1 cellular context compared by ENCODE assay signal in the genomic region with DNA sequence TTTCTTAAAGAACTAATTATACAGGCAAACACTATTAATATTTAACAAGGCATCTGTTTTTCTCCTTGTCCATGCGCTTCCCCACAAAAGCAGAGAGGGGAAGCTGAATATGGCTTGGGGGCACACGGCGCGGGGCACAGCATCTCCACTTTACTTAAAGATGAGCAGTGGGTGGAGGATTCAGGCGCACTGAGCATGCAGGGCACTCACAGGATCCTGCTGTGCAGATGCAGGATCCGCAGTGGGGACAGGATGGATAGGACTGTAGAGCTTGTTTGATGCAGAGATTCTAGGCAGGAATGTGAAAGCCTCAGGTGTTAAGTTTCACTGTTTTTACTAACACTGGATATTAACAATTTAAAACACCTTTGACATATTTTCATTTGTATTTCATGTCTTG.
TF ChIP-seq lines count a peak whose summit lies in the region.

No MANE protein-coding gene starts in this region.

TF ChIP-seq in H1, 55 proteins besides CTCF, POLR2A, EP300 and RAD21 (continued from another document):
- TF ChIP-seq, protein P1, sequence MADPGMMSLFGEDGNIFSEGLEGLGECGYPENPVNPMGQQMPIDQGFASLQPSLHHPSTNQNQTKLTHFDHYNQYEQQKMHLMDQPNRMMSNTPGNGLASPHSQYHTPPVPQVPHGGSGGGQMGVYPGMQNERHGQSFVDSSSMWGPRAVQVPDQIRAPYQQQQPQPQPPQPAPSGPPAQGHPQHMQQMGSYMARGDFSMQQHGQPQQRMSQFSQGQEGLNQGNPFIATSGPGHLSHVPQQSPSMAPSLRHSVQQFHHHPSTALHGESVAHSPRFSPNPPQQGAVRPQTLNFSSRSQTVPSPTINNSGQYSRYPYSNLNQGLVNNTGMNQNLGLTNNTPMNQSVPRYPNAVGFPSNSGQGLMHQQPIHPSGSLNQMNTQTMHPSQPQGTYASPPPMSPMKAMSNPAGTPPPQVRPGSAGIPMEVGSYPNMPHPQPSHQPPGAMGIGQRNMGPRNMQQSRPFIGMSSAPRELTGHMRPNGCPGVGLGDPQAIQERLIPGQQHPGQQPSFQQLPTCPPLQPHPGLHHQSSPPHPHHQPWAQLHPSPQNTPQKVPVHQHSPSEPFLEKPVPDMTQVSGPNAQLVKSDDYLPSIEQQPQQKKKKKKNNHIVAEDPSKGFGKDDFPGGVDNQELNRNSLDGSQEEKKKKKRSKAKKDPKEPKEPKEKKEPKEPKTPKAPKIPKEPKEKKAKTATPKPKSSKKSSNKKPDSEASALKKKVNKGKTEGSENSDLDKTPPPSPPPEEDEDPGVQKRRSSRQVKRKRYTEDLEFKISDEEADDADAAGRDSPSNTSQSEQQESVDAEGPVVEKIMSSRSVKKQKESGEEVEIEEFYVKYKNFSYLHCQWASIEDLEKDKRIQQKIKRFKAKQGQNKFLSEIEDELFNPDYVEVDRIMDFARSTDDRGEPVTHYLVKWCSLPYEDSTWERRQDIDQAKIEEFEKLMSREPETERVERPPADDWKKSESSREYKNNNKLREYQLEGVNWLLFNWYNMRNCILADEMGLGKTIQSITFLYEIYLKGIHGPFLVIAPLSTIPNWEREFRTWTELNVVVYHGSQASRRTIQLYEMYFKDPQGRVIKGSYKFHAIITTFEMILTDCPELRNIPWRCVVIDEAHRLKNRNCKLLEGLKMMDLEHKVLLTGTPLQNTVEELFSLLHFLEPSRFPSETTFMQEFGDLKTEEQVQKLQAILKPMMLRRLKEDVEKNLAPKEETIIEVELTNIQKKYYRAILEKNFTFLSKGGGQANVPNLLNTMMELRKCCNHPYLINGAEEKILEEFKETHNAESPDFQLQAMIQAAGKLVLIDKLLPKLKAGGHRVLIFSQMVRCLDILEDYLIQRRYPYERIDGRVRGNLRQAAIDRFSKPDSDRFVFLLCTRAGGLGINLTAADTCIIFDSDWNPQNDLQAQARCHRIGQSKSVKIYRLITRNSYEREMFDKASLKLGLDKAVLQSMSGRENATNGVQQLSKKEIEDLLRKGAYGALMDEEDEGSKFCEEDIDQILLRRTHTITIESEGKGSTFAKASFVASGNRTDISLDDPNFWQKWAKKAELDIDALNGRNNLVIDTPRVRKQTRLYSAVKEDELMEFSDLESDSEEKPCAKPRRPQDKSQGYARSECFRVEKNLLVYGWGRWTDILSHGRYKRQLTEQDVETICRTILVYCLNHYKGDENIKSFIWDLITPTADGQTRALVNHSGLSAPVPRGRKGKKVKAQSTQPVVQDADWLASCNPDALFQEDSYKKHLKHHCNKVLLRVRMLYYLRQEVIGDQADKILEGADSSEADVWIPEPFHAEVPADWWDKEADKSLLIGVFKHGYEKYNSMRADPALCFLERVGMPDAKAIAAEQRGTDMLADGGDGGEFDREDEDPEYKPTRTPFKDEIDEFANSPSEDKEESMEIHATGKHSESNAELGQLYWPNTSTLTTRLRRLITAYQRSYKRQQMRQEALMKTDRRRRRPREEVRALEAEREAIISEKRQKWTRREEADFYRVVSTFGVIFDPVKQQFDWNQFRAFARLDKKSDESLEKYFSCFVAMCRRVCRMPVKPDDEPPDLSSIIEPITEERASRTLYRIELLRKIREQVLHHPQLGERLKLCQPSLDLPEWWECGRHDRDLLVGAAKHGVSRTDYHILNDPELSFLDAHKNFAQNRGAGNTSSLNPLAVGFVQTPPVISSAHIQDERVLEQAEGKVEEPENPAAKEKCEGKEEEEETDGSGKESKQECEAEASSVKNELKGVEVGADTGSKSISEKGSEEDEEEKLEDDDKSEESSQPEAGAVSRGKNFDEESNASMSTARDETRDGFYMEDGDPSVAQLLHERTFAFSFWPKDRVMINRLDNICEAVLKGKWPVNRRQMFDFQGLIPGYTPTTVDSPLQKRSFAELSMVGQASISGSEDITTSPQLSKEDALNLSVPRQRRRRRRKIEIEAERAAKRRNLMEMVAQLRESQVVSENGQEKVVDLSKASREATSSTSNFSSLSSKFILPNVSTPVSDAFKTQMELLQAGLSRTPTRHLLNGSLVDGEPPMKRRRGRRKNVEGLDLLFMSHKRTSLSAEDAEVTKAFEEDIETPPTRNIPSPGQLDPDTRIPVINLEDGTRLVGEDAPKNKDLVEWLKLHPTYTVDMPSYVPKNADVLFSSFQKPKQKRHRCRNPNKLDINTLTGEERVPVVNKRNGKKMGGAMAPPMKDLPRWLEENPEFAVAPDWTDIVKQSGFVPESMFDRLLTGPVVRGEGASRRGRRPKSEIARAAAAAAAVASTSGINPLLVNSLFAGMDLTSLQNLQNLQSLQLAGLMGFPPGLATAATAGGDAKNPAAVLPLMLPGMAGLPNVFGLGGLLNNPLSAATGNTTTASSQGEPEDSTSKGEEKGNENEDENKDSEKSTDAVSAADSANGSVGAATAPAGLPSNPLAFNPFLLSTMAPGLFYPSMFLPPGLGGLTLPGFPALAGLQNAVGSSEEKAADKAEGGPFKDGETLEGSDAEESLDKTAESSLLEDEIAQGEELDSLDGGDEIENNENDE (IDR thresholded peaks at IDR 0.05; ENCODE audit: insufficient replicate concordance, low read length), result no peak
- no peak for TF ChIP-seq BCL11A (IDR thresholded peaks at IDR 0.05; ENCODE audit: low read depth in 2 of 2, low read length in 2 of 2)
- TF ChIP-seq TBP (IDR thresholded peaks at IDR 0.05; ENCODE audit: low read depth, low read length), result no peak
- TF ChIP-seq, protein P2, sequence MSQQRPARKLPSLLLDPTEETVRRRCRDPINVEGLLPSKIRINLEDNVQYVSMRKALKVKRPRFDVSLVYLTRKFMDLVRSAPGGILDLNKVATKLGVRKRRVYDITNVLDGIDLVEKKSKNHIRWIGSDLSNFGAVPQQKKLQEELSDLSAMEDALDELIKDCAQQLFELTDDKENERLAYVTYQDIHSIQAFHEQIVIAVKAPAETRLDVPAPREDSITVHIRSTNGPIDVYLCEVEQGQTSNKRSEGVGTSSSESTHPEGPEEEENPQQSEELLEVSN (IDR thresholded peaks at IDR 0.05), result no peak
- TF ChIP-seq CTBP2 (IDR thresholded peaks at IDR 0.05; ENCODE audit: borderline replicate concordance, insufficient read depth, insufficient read length, low read length), result peak; percentile 68
- TF ChIP-seq TEAD4 (IDR thresholded peaks at IDR 0.05; ENCODE audit: low read depth, low read length), result peak; percentile 81
- no peak for TF ChIP-seq CHD1 (IDR thresholded peaks at IDR 0.05; ENCODE audit: low read depth, low read length)
- no peak for TF ChIP-seq CEBPB (IDR thresholded peaks at IDR 0.05; ENCODE audit: low read depth, low read length)
TF ChIP-seq in H1: peak in this region for 5.
